Comparison of ENCODE assay signal across 20 cellular contexts in genomic region chr2:129070663-129071062, GRCh38.
"Had no signal": no experiment of that assay in that cellular context is flagged by ENCODE, and none has a peak within 500 bp of the region (broad histone marks: within the 10 kb centered on the region; RNA-seq: fewer than 3 reads in every experiment).

No MANE protein-coding gene starts in this region.

- H3K9me3 Mint-ChIP-seq: activated CD4-positive, alpha-beta T cell treated with anti-CD3 and anti-CD28 coated beads, Interleukin-2, amount 10 ng/mL, durations not matched to agents 7 days and 5 days; activated naive CD4-positive, alpha-beta T cell treated with anti-CD3 and anti-CD28 coated beads for 36 hours; activated naive CD8-positive, alpha-beta T cell treated with anti-CD3 and anti-CD28 coated beads, Interleukin-2, amount 50 U/mL, for 24 hours; endodermal cell; natural killer cell treated with Interleukin-12 subunit alpha and Interleukin-12 subunit beta and Interleukin-15 and Interleukin-18, amount 100 ng/mL, for 72 hours; stimulated activated effector memory CD8-positive, alpha-beta T cell treated with anti-CD3 and anti-CD28 coated beads, Interleukin-12 subunit alpha, Interleukin-12 subunit beta, amount 100 ng/mL, for 72 hours had no signal

- H3K27me3 ChIP-seq: brain microvascular endothelial cell, hepatocyte, sigmoid colon had no signal

- H3K4me3 ChIP-seq: hepatocyte, sigmoid colon, thoracic aorta had no signal

- H3K27me3 Mint-ChIP-seq: activated naive CD8-positive, alpha-beta T cell treated with anti-CD3 and anti-CD28 coated beads, Interleukin-2, amount 50 U/mL, for 24 hours; natural killer cell treated with Interleukin-12 subunit alpha and Interleukin-12 subunit beta and Interleukin-15 and Interleukin-18, amount 100 ng/mL, for 72 hours had no signal

- H2AFZ ChIP-seq: hepatocyte had no signal

- H3K79me2 ChIP-seq: hepatocyte had no signal

- ATAC-seq: activated CD4-positive, CD25-positive, alpha-beta regulatory T cell treated with anti-CD3 and anti-CD28 coated beads, Interleukin-2, amount 50 U/mL, for 24 hours; activated naive CD8-positive, alpha-beta T cell treated with anti-CD3 and anti-CD28 coated beads, Interleukin-2, amount 50 U/mL, for 24 hours; activated T-cell treated with anti-CD3 and anti-CD28 coated beads, Interleukin-2, amount 50 U/mL, for 4 hours; stimulated activated effector memory CD8-positive, alpha-beta T cell treated with anti-CD3 and anti-CD28 coated beads, Interleukin-12 subunit alpha, Interleukin-12 subunit beta, amount 100 ng/mL, for 72 hours had no signal

- H3K9me3 ChIP-seq: sigmoid colon, thoracic aorta had no signal

- H3K27ac Mint-ChIP-seq: activated CD4-positive, alpha-beta T cell treated with anti-CD3 and anti-CD28 coated beads, Interleukin-2, amount 10 ng/mL, durations not matched to agents 7 days and 5 days; activated naive CD4-positive, alpha-beta T cell treated with anti-CD3 and anti-CD28 coated beads for 36 hours; activated naive CD8-positive, alpha-beta T cell treated with anti-CD3 and anti-CD28 coated beads, Interleukin-2, amount 50 U/mL, for 24 hours; endodermal cell; natural killer cell treated with Interleukin-12 subunit alpha and Interleukin-12 subunit beta and Interleukin-15 and Interleukin-18, amount 100 ng/mL, for 72 hours; stimulated activated effector memory CD8-positive, alpha-beta T cell treated with anti-CD3 and anti-CD28 coated beads, Interleukin-12 subunit alpha, Interleukin-12 subunit beta, amount 100 ng/mL, for 72 hours had no signal

- H3K4me2 ChIP-seq: hepatocyte had no signal

- H3K4me1 ChIP-seq: sigmoid colon had no signal

- DNase-seq: activated CD4-positive, alpha-beta T cell treated with anti-CD3 and anti-CD28 coated beads, Interleukin-2, amount 10 ng/mL, durations not matched to agents 7 days and 5 days; activated CD8-positive, alpha-beta memory T cell treated with anti-CD3 and anti-CD28 coated beads, Interleukin-2, amount 50 U/mL, for 4 hours; activated naive CD4-positive, alpha-beta T cell treated with anti-CD3 and anti-CD28 coated beads for 36 hours; activated naive CD8-positive, alpha-beta T cell treated with anti-CD3 and anti-CD28 coated beads, Interleukin-2, amount 50 U/mL, for 24 hours; activated T-cell treated with anti-CD3 and anti-CD28 coated beads, Interleukin-2, amount 50 U/mL, for 4 hours; anterior cingulate cortex; brain microvascular endothelial cell; central memory CD4-positive, alpha-beta T cell; endodermal cell; foreskin fibroblast; mesenchymal stem cell; sigmoid colon; stimulated activated CD4-positive, alpha-beta T cell treated with anti-CD3 and anti-CD28 coated beads, Interleukin-4, amount 100 ng/mL, for 24 hours; T1000 had no signal

- H3K4me1 Mint-ChIP-seq: activated CD4-positive, alpha-beta T cell treated with anti-CD3 and anti-CD28 coated beads, Interleukin-2, amount 10 ng/mL, durations not matched to agents 7 days and 5 days; activated naive CD8-positive, alpha-beta T cell treated with anti-CD3 and anti-CD28 coated beads, Interleukin-2, amount 50 U/mL, for 24 hours; stimulated activated effector memory CD8-positive, alpha-beta T cell treated with anti-CD3 and anti-CD28 coated beads, Interleukin-12 subunit alpha, Interleukin-12 subunit beta, amount 100 ng/mL, for 72 hours had no signal

- H3K27ac ChIP-seq: brain microvascular endothelial cell, epithelial cell of prostate, hepatocyte, sigmoid colon, thoracic aorta had no signal

- H3K4me3 Mint-ChIP-seq: activated CD4-positive, alpha-beta T cell treated with anti-CD3 and anti-CD28 coated beads, Interleukin-2, amount 10 ng/mL, durations not matched to agents 7 days and 5 days; activated naive CD4-positive, alpha-beta T cell treated with anti-CD3 and anti-CD28 coated beads for 36 hours; activated naive CD8-positive, alpha-beta T cell treated with anti-CD3 and anti-CD28 coated beads, Interleukin-2, amount 50 U/mL, for 24 hours; activated T-cell treated with anti-CD3 and anti-CD28 coated beads, Interleukin-2, amount 50 U/mL, for 4 hours; endodermal cell; natural killer cell treated with Interleukin-12 subunit alpha and Interleukin-12 subunit beta and Interleukin-15 and Interleukin-18, amount 100 ng/mL, for 72 hours; stimulated activated effector memory CD8-positive, alpha-beta T cell treated with anti-CD3 and anti-CD28 coated beads, Interleukin-12 subunit alpha, Interleukin-12 subunit beta, amount 100 ng/mL, for 72 hours had no signal

- H3K36me3 ChIP-seq: brain microvascular endothelial cell, sigmoid colon, thoracic aorta had no signal

- H3K36me3 Mint-ChIP-seq: natural killer cell treated with Interleukin-12 subunit alpha and Interleukin-12 subunit beta and Interleukin-15 and Interleukin-18, amount 100 ng/mL, for 72 hours; stimulated activated effector memory CD8-positive, alpha-beta T cell treated with anti-CD3 and anti-CD28 coated beads, Interleukin-12 subunit alpha, Interleukin-12 subunit beta, amount 100 ng/mL, for 72 hours had no signal
